In genomic region chr17:28085766-28086165, GRCh38 we compare ENCODE assay signal across 1 cellular context.
TF ChIP-seq lines count a peak whose summit lies in the region.

No MANE protein-coding gene starts in this region.

TF ChIP-seq in A549, 52 proteins besides CTCF, POLR2A, EP300 and RAD21 (continued from another document):
- no peak for TF ChIP-seq REST (IDR thresholded peaks at IDR 0.05)
TF ChIP-seq in A549: peak in this region for 0.
